In the genomic region with DNA sequence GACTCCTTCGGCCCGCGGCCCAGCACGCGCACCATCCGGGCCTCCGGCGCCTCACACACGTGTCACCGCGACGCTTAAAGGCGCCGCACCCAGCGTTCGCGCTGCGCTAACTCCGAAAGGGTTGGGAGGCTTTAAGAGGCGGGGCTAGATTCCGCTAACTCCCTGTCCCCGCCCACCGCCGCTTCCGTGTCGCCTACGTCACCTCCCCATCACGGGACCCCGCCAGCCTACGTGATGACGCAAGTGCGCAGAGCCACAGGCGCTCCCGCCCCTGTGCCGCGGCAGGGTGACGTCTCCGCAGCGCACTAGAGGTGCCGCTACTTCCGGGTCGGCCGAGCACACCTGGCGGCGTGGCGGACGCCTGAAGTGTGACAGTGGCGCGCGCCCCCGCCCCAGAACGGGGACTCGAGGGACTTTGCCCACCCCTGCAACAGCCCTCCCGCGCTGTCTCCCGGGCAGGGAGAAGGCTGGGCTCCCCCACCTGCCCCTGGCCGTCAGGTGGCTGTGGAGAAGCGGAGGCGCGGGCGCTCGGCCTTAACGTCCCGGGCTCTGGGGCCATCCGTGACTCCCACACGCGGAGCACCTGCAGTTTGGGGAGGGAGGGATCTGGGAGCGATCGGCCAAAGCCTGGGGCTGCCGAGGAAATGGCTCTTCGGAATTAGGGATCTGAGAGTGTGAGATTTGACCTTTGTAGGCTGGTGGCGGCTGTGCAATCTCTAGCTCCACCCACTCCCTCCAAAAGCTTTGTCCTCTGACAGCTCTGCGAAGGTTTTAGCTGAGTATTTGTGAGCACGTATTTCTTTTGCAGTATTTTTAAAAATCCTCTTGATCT, we compare ENCODE assay signal across 1 cellular context.
TF ChIP-seq lines count a peak whose summit lies in the region.

A gene (minus strand): TSS at position 35 of the 832 bp plus-strand sequence. CDS start 4,451 bp downstream, outside the sequence.

TF ChIP-seq in SK-N-SH treated with all-trans-retinoic acid at 6 μM for 48 hours, 23 proteins besides CTCF, POLR2A, EP300 and RAD21 (continued from another document):
- TF ChIP-seq, protein P1, sequence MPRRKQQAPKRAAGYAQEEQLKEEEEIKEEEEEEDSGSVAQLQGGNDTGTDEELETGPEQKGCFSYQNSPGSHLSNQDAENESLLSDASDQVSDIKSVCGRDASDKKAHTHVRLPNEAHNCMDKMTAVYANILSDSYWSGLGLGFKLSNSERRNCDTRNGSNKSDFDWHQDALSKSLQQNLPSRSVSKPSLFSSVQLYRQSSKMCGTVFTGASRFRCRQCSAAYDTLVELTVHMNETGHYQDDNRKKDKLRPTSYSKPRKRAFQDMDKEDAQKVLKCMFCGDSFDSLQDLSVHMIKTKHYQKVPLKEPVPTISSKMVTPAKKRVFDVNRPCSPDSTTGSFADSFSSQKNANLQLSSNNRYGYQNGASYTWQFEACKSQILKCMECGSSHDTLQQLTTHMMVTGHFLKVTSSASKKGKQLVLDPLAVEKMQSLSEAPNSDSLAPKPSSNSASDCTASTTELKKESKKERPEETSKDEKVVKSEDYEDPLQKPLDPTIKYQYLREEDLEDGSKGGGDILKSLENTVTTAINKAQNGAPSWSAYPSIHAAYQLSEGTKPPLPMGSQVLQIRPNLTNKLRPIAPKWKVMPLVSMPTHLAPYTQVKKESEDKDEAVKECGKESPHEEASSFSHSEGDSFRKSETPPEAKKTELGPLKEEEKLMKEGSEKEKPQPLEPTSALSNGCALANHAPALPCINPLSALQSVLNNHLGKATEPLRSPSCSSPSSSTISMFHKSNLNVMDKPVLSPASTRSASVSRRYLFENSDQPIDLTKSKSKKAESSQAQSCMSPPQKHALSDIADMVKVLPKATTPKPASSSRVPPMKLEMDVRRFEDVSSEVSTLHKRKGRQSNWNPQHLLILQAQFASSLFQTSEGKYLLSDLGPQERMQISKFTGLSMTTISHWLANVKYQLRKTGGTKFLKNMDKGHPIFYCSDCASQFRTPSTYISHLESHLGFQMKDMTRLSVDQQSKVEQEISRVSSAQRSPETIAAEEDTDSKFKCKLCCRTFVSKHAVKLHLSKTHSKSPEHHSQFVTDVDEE (CRISPR knock-in tag; IDR thresholded peaks at IDR 0.05), result peak; percentile 61; the same call in 1 of the 2 replicates
